In the genomic region with DNA sequence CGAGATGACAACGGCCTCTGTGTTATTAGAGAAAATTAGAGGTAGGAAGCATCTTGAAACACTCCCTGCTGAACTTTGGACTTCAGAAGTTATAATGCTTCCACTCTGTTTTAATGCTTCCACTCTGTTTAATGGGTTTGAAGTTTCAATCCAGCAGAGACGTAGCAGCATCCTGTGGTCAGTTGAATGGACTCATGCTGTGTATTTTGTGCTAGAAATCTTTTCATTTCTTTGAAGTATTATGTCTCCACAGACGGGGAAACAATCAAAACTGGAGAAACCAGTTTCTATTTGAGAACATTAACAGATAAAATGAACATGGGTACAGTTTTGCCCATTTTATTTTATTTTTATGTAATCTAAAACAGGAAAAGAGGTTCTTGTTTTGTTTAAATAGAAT, we compare ENCODE assay signal across 1 cellular context.
TF ChIP-seq lines count a peak whose summit lies in the region.

No MANE protein-coding gene starts in this region.

TF ChIP-seq in GM23338, 12 proteins besides CTCF, POLR2A, EP300 and RAD21 (continued from another document):
- TF ChIP-seq, protein P1, sequence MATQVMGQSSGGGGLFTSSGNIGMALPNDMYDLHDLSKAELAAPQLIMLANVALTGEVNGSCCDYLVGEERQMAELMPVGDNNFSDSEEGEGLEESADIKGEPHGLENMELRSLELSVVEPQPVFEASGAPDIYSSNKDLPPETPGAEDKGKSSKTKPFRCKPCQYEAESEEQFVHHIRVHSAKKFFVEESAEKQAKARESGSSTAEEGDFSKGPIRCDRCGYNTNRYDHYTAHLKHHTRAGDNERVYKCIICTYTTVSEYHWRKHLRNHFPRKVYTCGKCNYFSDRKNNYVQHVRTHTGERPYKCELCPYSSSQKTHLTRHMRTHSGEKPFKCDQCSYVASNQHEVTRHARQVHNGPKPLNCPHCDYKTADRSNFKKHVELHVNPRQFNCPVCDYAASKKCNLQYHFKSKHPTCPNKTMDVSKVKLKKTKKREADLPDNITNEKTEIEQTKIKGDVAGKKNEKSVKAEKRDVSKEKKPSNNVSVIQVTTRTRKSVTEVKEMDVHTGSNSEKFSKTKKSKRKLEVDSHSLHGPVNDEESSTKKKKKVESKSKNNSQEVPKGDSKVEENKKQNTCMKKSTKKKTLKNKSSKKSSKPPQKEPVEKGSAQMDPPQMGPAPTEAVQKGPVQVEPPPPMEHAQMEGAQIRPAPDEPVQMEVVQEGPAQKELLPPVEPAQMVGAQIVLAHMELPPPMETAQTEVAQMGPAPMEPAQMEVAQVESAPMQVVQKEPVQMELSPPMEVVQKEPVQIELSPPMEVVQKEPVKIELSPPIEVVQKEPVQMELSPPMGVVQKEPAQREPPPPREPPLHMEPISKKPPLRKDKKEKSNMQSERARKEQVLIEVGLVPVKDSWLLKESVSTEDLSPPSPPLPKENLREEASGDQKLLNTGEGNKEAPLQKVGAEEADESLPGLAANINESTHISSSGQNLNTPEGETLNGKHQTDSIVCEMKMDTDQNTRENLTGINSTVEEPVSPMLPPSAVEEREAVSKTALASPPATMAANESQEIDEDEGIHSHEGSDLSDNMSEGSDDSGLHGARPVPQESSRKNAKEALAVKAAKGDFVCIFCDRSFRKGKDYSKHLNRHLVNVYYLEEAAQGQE (IDR thresholded peaks at IDR 0.05; ENCODE audit: unreplicated experiment) = no peak
- no peak for TF ChIP-seq JUNB (IDR thresholded peaks at IDR 0.05; ENCODE audit: unreplicated experiment)
- TF ChIP-seq, protein P2, sequence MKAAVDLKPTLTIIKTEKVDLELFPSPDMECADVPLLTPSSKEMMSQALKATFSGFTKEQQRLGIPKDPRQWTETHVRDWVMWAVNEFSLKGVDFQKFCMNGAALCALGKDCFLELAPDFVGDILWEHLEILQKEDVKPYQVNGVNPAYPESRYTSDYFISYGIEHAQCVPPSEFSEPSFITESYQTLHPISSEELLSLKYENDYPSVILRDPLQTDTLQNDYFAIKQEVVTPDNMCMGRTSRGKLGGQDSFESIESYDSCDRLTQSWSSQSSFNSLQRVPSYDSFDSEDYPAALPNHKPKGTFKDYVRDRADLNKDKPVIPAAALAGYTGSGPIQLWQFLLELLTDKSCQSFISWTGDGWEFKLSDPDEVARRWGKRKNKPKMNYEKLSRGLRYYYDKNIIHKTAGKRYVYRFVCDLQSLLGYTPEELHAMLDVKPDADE (IDR thresholded peaks at IDR 0.05) = no peak
- no peak for TF ChIP-seq EZH2 (IDR thresholded peaks at IDR 0.05; ENCODE audit: low read depth, unreplicated experiment)
- TF ChIP-seq, protein P3, sequence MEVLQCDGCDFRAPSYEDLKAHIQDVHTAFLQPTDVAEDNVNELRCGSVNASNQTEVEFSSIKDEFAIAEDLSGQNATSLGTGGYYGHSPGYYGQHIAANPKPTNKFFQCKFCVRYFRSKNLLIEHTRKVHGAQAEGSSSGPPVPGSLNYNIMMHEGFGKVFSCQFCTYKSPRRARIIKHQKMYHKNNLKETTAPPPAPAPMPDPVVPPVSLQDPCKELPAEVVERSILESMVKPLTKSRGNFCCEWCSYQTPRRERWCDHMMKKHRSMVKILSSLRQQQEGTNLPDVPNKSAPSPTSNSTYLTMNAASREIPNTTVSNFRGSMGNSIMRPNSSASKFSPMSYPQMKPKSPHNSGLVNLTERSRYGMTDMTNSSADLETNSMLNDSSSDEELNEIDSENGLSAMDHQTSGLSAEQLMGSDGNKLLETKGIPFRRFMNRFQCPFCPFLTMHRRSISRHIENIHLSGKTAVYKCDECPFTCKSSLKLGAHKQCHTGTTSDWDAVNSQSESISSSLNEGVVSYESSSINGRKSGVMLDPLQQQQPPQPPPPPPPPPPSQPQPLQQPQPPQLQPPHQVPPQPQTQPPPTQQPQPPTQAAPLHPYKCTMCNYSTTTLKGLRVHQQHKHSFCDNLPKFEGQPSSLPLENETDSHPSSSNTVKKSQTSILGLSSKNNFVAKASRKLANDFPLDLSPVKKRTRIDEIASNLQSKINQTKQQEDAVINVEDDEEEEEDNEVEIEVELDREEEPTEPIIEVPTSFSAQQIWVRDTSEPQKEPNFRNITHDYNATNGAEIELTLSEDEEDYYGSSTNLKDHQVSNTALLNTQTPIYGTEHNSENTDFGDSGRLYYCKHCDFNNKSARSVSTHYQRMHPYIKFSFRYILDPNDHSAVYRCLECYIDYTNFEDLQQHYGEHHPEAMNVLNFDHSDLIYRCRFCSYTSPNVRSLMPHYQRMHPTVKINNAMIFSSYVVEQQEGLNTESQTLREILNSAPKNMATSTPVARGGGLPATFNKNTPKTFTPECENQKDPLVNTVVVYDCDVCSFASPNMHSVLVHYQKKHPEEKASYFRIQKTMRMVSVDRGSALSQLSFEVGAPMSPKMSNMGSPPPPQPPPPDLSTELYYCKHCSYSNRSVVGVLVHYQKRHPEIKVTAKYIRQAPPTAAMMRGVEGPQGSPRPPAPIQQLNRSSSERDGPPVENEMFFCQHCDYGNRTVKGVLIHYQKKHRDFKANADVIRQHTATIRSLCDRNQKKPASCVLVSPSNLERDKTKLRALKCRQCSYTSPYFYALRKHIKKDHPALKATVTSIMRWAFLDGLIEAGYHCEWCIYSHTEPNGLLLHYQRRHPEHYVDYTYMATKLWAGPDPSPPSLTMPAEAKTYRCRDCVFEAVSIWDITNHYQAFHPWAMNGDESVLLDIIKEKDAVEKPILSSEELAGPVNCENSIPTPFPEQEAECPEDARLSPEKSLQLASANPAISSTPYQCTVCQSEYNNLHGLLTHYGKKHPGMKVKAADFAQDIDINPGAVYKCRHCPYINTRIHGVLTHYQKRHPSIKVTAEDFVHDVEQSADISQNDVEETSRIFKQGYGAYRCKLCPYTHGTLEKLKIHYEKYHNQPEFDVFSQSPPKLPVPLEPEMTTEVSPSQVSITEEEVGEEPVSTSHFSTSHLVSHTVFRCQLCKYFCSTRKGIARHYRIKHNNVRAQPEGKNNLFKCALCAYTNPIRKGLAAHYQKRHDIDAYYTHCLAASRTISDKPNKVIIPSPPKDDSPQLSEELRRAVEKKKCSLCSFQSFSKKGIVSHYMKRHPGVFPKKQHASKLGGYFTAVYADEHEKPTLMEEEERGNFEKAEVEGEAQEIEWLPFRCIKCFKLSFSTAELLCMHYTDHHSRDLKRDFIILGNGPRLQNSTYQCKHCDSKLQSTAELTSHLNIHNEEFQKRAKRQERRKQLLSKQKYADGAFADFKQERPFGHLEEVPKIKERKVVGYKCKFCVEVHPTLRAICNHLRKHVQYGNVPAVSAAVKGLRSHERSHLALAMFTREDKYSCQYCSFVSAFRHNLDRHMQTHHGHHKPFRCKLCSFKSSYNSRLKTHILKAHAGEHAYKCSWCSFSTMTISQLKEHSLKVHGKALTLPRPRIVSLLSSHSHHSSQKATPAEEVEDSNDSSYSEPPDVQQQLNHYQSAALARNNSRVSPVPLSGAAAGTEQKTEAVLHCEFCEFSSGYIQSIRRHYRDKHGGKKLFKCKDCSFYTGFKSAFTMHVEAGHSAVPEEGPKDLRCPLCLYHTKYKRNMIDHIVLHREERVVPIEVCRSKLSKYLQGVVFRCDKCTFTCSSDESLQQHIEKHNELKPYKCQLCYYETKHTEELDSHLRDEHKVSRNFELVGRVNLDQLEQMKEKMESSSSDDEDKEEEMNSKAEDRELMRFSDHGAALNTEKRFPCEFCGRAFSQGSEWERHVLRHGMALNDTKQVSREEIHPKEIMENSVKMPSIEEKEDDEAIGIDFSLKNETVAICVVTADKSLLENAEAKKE (CRISPR knock-in tag; IDR thresholded peaks at IDR 0.05) = no peak
- no peak for TF ChIP-seq CREB1 (CRISPR knock-in tag; IDR thresholded peaks at IDR 0.05; ENCODE audit: low read depth)
- no peak for TF ChIP-seq ZNF114 (CRISPR knock-in tag; IDR thresholded peaks at IDR 0.05)
- TF ChIP-seq ZNF331 (CRISPR knock-in tag; IDR thresholded peaks at IDR 0.05; ENCODE audit: low read depth) = no peak
